In genomic region chr3:111859974-111860859, GRCh38 we compare ENCODE assay signal across 1 cellular context.
TF ChIP-seq lines count a peak whose summit lies in the region.

No MANE protein-coding gene starts in this region.

TF ChIP-seq in HepG2, 621 proteins besides CTCF, POLR2A, EP300 and RAD21 (continued from another document and continues in another):
- TF ChIP-seq ZNF687 (CRISPR knock-in tag; IDR thresholded peaks at IDR 0.05) (no peak), ZEB1 (IDR thresholded peaks at IDR 0.05; ENCODE audit: insufficient replicate concordance, low read depth) (peak; percentile 39), AHDC1 (CRISPR knock-in tag; IDR thresholded peaks at IDR 0.05; ENCODE audit: borderline replicate concordance) (peak; percentile 57; the same call in 1 of the 2 replicates), XRCC5 (optimal IDR thresholded peaks at IDR 0.05; ENCODE audit: low read length) (peak; percentile 75), SRSF9 (IDR thresholded peaks at IDR 0.05; ENCODE audit: borderline replicate concordance, insufficient read depth, low read depth, low read length, poor library complexity, severe bottlenecking) (no peak), MAFG (CRISPR knock-in tag; IDR thresholded peaks at IDR 0.05) (no peak), TP53 (CRISPR knock-in tag; conservative IDR thresholded peaks at IDR 0.05) (no peak), TCF7 (IDR thresholded peaks at IDR 0.05; ENCODE audit: low read depth) (no peak), ZNF816 (CRISPR knock-in tag; IDR thresholded peaks at IDR 0.05; ENCODE audit: borderline replicate concordance) (peak; percentile 50; the same call in 1 of the 2 replicates), ZNF292 (CRISPR knock-in tag; IDR thresholded peaks at IDR 0.05; ENCODE audit: borderline replicate concordance, low read depth) (peak; percentile 59; the same call in 1 of the 2 replicates), ZSCAN5A (CRISPR knock-in tag; IDR thresholded peaks at IDR 0.05; ENCODE audit: borderline replicate concordance) (no peak), TEAD2 (CRISPR knock-in tag; IDR thresholded peaks at IDR 0.05) (no peak), NKX3-1 (CRISPR knock-in tag; IDR thresholded peaks at IDR 0.05) (no peak), HNRNPH1 (optimal IDR thresholded peaks at IDR 0.05; ENCODE audit: low read depth, low read length) (no peak), ZMAT5 (CRISPR knock-in tag; IDR thresholded peaks at IDR 0.05; ENCODE audit: borderline replicate concordance, low read depth) (no peak), KMT2B (CRISPR knock-in tag; IDR thresholded peaks at IDR 0.05) (0 out of 2 replicates have a peak, but pooled peaks have one; percentile 39), ETV5 (CRISPR knock-in tag; IDR thresholded peaks at IDR 0.05; ENCODE audit: borderline replicate concordance) (peak; percentile 22; the same call in 1 of the 2 replicates), ZNF710 (CRISPR knock-in tag; IDR thresholded peaks at IDR 0.05; ENCODE audit: borderline replicate concordance) (no peak), SIN3A (IDR thresholded peaks at IDR 0.05; ENCODE audit: borderline replicate concordance, low read depth, low read length) (0 out of 2 replicates have a peak, but pooled peaks have one; percentile 22), ZNF430 (CRISPR knock-in tag; IDR thresholded peaks at IDR 0.05) (no peak), ZNF121 (CRISPR knock-in tag; IDR thresholded peaks at IDR 0.05) (no peak), FOSL2 (CRISPR knock-in tag; IDR thresholded peaks at IDR 0.05) (no peak), ATM (IDR thresholded peaks at IDR 0.05; ENCODE audit: borderline replicate concordance) (no peak), MAX (IDR thresholded peaks at IDR 0.05) (no peak), SP4 (CRISPR knock-in tag; IDR thresholded peaks at IDR 0.05) (no peak; the same call in 1 of the 2 replicates), ZNF644 (CRISPR knock-in tag; IDR thresholded peaks at IDR 0.05; ENCODE audit: low read depth) (no peak), ARID3A (IDR thresholded peaks at IDR 0.05; ENCODE audit: low read depth, low read length) (peak; percentile 45; the same call in 1 of the 2 replicates), ZNF569 (CRISPR knock-in tag; IDR thresholded peaks at IDR 0.05; ENCODE audit: borderline replicate concordance) (no peak), FOXP4 (CRISPR knock-in tag; IDR thresholded peaks at IDR 0.05) (0 out of 2 replicates have a peak, but pooled peaks have one; percentile 19), SAP130 (CRISPR knock-in tag; IDR thresholded peaks at IDR 0.05; ENCODE audit: low read depth) (peak; percentile 46; the same call in 1 of the 2 replicates), ELF3 (CRISPR knock-in tag; IDR thresholded peaks at IDR 0.05) (0 out of 2 replicates have a peak, but pooled peaks have one; percentile 24), E2F1 (CRISPR knock-in tag; IDR thresholded peaks at IDR 0.05) (no peak), ZNF329 (CRISPR knock-in tag; IDR thresholded peaks at IDR 0.05; ENCODE audit: low read depth) (no peak), ZBTB39 (CRISPR knock-in tag; IDR thresholded peaks at IDR 0.05) (no peak), ZNF614 (CRISPR knock-in tag; IDR thresholded peaks at IDR 0.05; ENCODE audit: borderline replicate concordance) (0 out of 2 replicates have a peak, but pooled peaks have one; percentile 19), ASH2L (IDR thresholded peaks at IDR 0.05; ENCODE audit: insufficient read length, low read depth, low read length) (no peak), KLF11 (CRISPR knock-in tag; IDR thresholded peaks at IDR 0.05) (0 out of 2 replicates have a peak, but pooled peaks have one; percentile 21), POGZ (CRISPR knock-in tag; IDR thresholded peaks at IDR 0.05) (no peak)
